24 cellular contexts compared by ENCODE assay signal in the genomic region with DNA sequence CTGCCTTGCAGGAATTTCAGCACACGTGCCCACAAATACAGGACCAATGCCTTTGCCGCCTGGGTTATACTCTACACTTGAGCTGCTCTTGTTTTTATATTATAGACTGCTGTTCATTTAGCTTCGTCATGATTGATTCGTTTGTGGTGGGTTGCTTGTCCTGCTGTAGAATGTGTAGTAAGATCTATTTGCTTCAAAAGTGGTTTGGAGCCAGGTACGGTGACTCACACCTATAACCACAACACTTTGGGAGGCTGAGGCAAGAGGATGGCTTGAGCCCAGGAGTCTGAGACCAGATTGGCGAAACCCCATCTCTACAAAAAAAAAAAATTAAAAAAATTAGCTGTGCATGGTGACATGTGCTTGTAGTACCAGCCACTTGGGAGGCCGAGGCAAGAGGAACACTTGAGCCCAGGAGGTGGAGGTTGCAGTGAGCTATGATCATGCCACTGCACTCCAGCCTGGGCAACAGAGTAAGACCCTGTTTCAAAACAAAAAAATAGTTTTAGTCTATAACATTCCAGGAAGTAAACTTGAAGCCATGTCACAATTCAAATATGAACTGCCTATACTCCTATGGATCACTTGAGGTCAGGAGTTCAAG. TPM values are rescaled to one million over a fixed set of nuclear protein-coding genes. Genes with fewer than 3 reads are reported as not detected.
DNase-seq lines count a peak whose midpoint lies in the region; ATAC-seq and TF ChIP-seq lines count a peak whose summit lies in the region.
"Had no signal": no experiment of that assay in that cellular context is flagged by ENCODE, and none has a peak within 500 bp of the region (broad histone marks: within the 10 kb centered on the region; RNA-seq: fewer than 3 reads in every experiment).

No MANE protein-coding gene starts in this region.

- TF ChIP-seq EP300 in sigmoid colon (IDR thresholded peaks at IDR 0.05) = no peak

- H3K27me3 Mint-ChIP-seq in activated T-helper 1 cell treated with anti-CD3 and anti-CD28 coated beads, Interleukin-12 subunit alpha, Interleukin-12 subunit beta, Interleukin-2, Interleukin-4 antibody, amounts not matched to agents 30 ng/mL and 10 ng/mL and 1 ng/mL, durations not matched to agents 14 hours and 24 hours and 36 hours (ENCODE audit: insufficient read depth) = peaks cover 8% of the 10 kb centered on the region

- ATAC-seq in HG02763 (IDR thresholded peaks at IDR 0.05; ENCODE audit: unreplicated experiment) = no peak
- no peak for ATAC-seq in omental fat pad (ENCODE audit: low FRiP score)
- ATAC-seq: heart right ventricle; naive thymus-derived CD8-positive, alpha-beta T cell had no signal

- TF ChIP-seq POLR2A in sigmoid colon (IDR thresholded peaks at IDR 0.05) = no peak

- intact Hi-C loops in activated T-helper 1 cell treated with anti-CD3 and anti-CD28 coated beads, Interleukin-12 subunit alpha, Interleukin-12 subunit beta, Interleukin-2, Interleukin-4 antibody, amounts not matched to agents 30 ng/mL and 10 ng/mL and 1 ng/mL, durations not matched to agents 14 hours and 24 hours and 36 hours (cut with micrococcal nuclease) = loop anchor here (1.0 to 10.0 kb wide), 4 partner anchors 8 to 445 kb away; no protein-coding TSS in a partner anchor
- intact Hi-C loops in sigmoid colon (cut with DNase I) = no loop called here

- H3K4me1 Mint-ChIP-seq in activated T-helper 1 cell treated with anti-CD3 and anti-CD28 coated beads, Interleukin-12 subunit alpha, Interleukin-12 subunit beta, Interleukin-2, Interleukin-4 antibody, amounts not matched to agents 30 ng/mL and 10 ng/mL and 1 ng/mL, durations not matched to agents 14 hours and 24 hours and 36 hours (ENCODE audit: low read depth) = peaks cover 24% of the 10 kb centered on the region

- no peak overlapping the region for H3K4me3 Mint-ChIP-seq in activated T-helper 1 cell treated with anti-CD3 and anti-CD28 coated beads, Interleukin-12 subunit alpha, Interleukin-12 subunit beta, Interleukin-2, Interleukin-4 antibody, amounts not matched to agents 30 ng/mL and 10 ng/mL and 1 ng/mL, durations not matched to agents 14 hours and 24 hours and 36 hours
- H3K4me3 Mint-ChIP-seq: mesothelial cell of epicardium; naive thymus-derived CD8-positive, alpha-beta T cell had no signal

- H3K9me3 Mint-ChIP-seq in activated T-helper 1 cell treated with anti-CD3 and anti-CD28 coated beads, Interleukin-12 subunit alpha, Interleukin-12 subunit beta, Interleukin-2, Interleukin-4 antibody, amounts not matched to agents 30 ng/mL and 10 ng/mL and 1 ng/mL, durations not matched to agents 14 hours and 24 hours and 36 hours = no peaks in the 10 kb centered on the region
- H3K9me3 Mint-ChIP-seq: mesothelial cell of epicardium; naive thymus-derived CD8-positive, alpha-beta T cell had no signal

- TF ChIP-seq CTCF in epithelial cell of esophagus (IDR thresholded peaks at IDR 0.05; ENCODE audit: insufficient read depth, low read depth, low read length, missing control alignments) (no peak), sigmoid colon (IDR thresholded peaks at IDR 0.05) (no peak), omental fat pad (IDR thresholded peaks at IDR 0.05) (no peak)

- H3K36me3 Mint-ChIP-seq in activated T-helper 1 cell treated with anti-CD3 and anti-CD28 coated beads, Interleukin-12 subunit alpha, Interleukin-12 subunit beta, Interleukin-2, Interleukin-4 antibody, amounts not matched to agents 30 ng/mL and 10 ng/mL and 1 ng/mL, durations not matched to agents 14 hours and 24 hours and 36 hours (ENCODE audit: low read depth) = no peaks in the 10 kb centered on the region
- H3K36me3 Mint-ChIP-seq: mesothelial cell of epicardium; naive thymus-derived CD8-positive, alpha-beta T cell had no signal

- peaks cover 0 to 12% (median 4%) of the 10 kb centered on the region in 4 donors for H3K4me1 ChIP-seq in sigmoid colon
- H3K4me1 ChIP-seq: BLaER1 had no signal

- H3K4me3 ChIP-seq in epithelial cell of esophagus (ENCODE audit: low read length) (no peak overlapping the region), sigmoid colon (no peak overlapping the region)
- H3K4me3 ChIP-seq: BLaER1, cardiac muscle cell, heart right ventricle, left ventricle myocardium inferior, ovary, PC-9, SJCRH30, upper lobe of right lung had no signal

- H3K27me3 ChIP-seq in sigmoid colon = no peaks in the 10 kb centered on the region
- H3K27me3 ChIP-seq: BLaER1, cardiac muscle cell, heart right ventricle, ovary, SJCRH30, upper lobe of right lung had no signal

- H3K27ac Mint-ChIP-seq in activated T-helper 1 cell treated with anti-CD3 and anti-CD28 coated beads, Interleukin-12 subunit alpha, Interleukin-12 subunit beta, Interleukin-2, Interleukin-4 antibody, amounts not matched to agents 30 ng/mL and 10 ng/mL and 1 ng/mL, durations not matched to agents 14 hours and 24 hours and 36 hours = peak overlapping the region; percentile 67
- H3K27ac Mint-ChIP-seq: mesothelial cell of epicardium had no signal

- no peaks in the 10 kb centered on the region for H3K9me3 ChIP-seq in sigmoid colon
- H3K9me3 ChIP-seq: BLaER1, heart right ventricle, left ventricle myocardium inferior, ovary, SJCRH30, upper lobe of right lung had no signal

- peak; percentile 41 for DNase-seq in activated CD4-positive, alpha-beta T cell treated with anti-CD3 and anti-CD28 coated beads for 48 hours
- no peak for DNase-seq in activated CD4-positive, alpha-beta T cell treated with anti-CD3 and anti-CD28 coated beads for 4 hours
- peak; percentile 23 for DNase-seq in ELR (ENCODE audit: low read depth)
- no peak for DNase-seq in activated T-helper 1 cell treated with anti-CD3 and anti-CD28 coated beads, Interleukin-12 subunit alpha, Interleukin-12 subunit beta, Interleukin-2, Interleukin-4 antibody, amounts not matched to agents 30 ng/mL and 10 ng/mL and 1 ng/mL, durations not matched to agents 14 hours and 24 hours and 36 hours (ENCODE audit: low spot score)
- peak; percentile 60 for DNase-seq in epithelial cell of esophagus (ENCODE audit: low read depth)
- no peak for DNase-seq in sigmoid colon
- DNase-seq in omental fat pad (ENCODE audit: low spot score) = no peak
- DNase-seq: ACHN; DND-41; heart right ventricle; left ventricle myocardium inferior; naive thymus-derived CD8-positive, alpha-beta T cell; NCI-H1694 treated with DMSO at 0.1 percent for 48 hours; NCI-H2227 treated with DMSO at 0.1 percent for 48 hours; ovary; SJCRH30; substantia nigra; upper lobe of right lung had no signal

- no peak overlapping the region for H3K27ac ChIP-seq in sigmoid colon
- H3K27ac ChIP-seq: BLaER1, cardiac muscle cell, heart right ventricle, left ventricle myocardium inferior, ovary, PC-9, SJCRH30, upper lobe of right lung had no signal

- no peaks in the 10 kb centered on the region for H3K36me3 ChIP-seq in sigmoid colon
- H3K36me3 ChIP-seq: BLaER1, cardiac muscle cell, heart right ventricle, left ventricle myocardium inferior, ovary, SJCRH30, upper lobe of right lung had no signal

- 85 to 92% methylated on average over 7 of the region's 7 CpGs for WGBS in sigmoid colon, 2 donors

RNA-seq across cellular contexts. Expression of a gene that starts 9.0 kb away (rescaled TPM):
- total RNA-seq in activated T-helper 1 cell treated with anti-CD3 and anti-CD28 coated beads, Interleukin-12 subunit alpha, Interleukin-12 subunit beta, Interleukin-2, Interleukin-4 antibody, amounts not matched to agents 30 ng/mL and 10 ng/mL and 1 ng/mL, durations not matched to agents 14 hours and 24 hours and 36 hours = 59.9 and 63.9 TPM in 2 replicates
- total RNA-seq in sigmoid colon (10 to 100 TPM; 14.3 to 31.9 (median 27.0) TPM), omental fat pad (10 to 100 TPM; 31.8 to 51.9 (median 33.0) TPM)
- 10 to 100 TPM; 23.8 to 45.0 (median 28.2) TPM for polyA plus RNA-seq in sigmoid colon

RNA-seq across cellular contexts. Expression of a gene that starts 45.1 kb away (rescaled TPM):
- 84.4 and 91.2 TPM in 2 replicates for total RNA-seq in activated T-helper 1 cell treated with anti-CD3 and anti-CD28 coated beads, Interleukin-12 subunit alpha, Interleukin-12 subunit beta, Interleukin-2, Interleukin-4 antibody, amounts not matched to agents 30 ng/mL and 10 ng/mL and 1 ng/mL, durations not matched to agents 14 hours and 24 hours and 36 hours
- total RNA-seq in sigmoid colon (10 to 100 TPM; 33.2 to 47.4 (median 39.2) TPM), omental fat pad (100 to 1,000 TPM; 105 to 243 (median 150) TPM)
- 10 to 100 TPM; 20.4 to 98.9 (median 49.9) TPM for polyA plus RNA-seq in sigmoid colon

RNA-seq across cellular contexts. Expression of a gene that starts 56.3 kb away (rescaled TPM):
- total RNA-seq in activated T-helper 1 cell treated with anti-CD3 and anti-CD28 coated beads, Interleukin-12 subunit alpha, Interleukin-12 subunit beta, Interleukin-2, Interleukin-4 antibody, amounts not matched to agents 30 ng/mL and 10 ng/mL and 1 ng/mL, durations not matched to agents 14 hours and 24 hours and 36 hours = not detected in 2 replicates
- total RNA-seq in sigmoid colon (not detected), omental fat pad (10 to 100 TPM in 1 of 4 donors, 1 to 10 TPM in 1, not detected in 2; 2.5 to 10.8 TPM)
- 10 to 100 TPM; 24.4 to 32.8 (median 25.2) TPM for polyA plus RNA-seq in sigmoid colon
- total RNA-seq: cardiac muscle cell; left ventricle myocardium inferior; mesothelial cell of epicardium; naive thymus-derived CD8-positive, alpha-beta T cell; PC-9; SJCRH30; T-helper 1 cell treated with Interleukin-12 subunit alpha and Interleukin-12 subunit beta and Interleukin-4 antibody, amounts not matched to agents 30 ng/mL and 1 ng/mL, for 36 hours had no signal
- polyA plus RNA-seq: cardiac muscle cell; naive thymus-derived CD8-positive, alpha-beta T cell had no signal

Comparison
In these comparisons a context has a peak if more than half of its experiments do, and no peak if none do; other contexts are left out.
1. DNase-seq: peak in activated CD4-positive, alpha-beta T cell treated with anti-CD3 and anti-CD28 coated beads for 48 hours (single experiment), ELR (single experiment) and epithelial cell of esophagus (single experiment); none in activated CD4-positive, alpha-beta T cell treated with anti-CD3 and anti-CD28 coated beads for 4 hours (0 of 2), activated T-helper 1 cell treated with anti-CD3 and anti-CD28 coated beads, Interleukin-12 subunit alpha, Interleukin-12 subunit beta, Interleukin-2, Interleukin-4 antibody, amounts not matched to agents 30 ng/mL and 10 ng/mL and 1 ng/mL, durations not matched to agents 14 hours and 24 hours and 36 hours (single experiment), sigmoid colon (single experiment) and omental fat pad (single experiment).